Comparison of ENCODE assay signal across 24 cellular contexts in the genomic region with DNA sequence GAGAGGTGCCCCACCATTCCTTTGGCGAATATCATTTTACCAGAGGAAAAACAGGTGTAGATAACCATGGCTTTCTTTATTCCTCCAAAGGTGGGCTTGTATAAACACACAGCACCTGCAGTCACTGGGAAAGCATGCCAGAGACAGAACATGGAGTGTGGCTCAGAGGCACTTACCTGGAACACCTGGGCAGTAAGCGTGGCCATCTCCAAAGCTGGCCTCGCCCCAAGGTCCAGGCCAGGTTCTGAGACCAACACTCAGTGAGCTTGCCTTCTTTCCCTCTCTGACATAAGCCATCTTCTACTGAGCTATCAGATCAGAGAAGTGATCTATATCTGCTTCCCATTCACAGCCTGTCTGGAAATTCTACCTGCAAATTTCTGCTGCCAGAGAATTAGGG.
"Had no signal": no experiment of that assay in that cellular context is flagged by ENCODE, and none has a peak within 500 bp of the region (broad histone marks: within the 10 kb centered on the region; RNA-seq: fewer than 3 reads in every experiment).

No MANE protein-coding gene starts in this region.

- H3K36me3 ChIP-seq: left lung, prostate gland, uterus had no signal

- H3K27me3 ChIP-seq: left lung, pancreas, stomach, testis, tibial artery, uterus had no signal

- H3K9me3 ChIP-seq: left lung, lower lobe of right lung, pancreas, prostate gland, stomach, testis, tibial artery, uterus had no signal

- H3K4me1 ChIP-seq: left lung, pancreas, prostate gland, testis had no signal

- DNase-seq: kidney; left colon; left lung; lower lobe of right lung; mammary epithelial cell; mesenchymal stem cell; naive thymus-derived CD8-positive, alpha-beta T cell; nucleus accumbens; pancreas; retina; right cardiac atrium; stimulated activated CD4-positive, alpha-beta T cell treated with anti-CD3 and anti-CD28 coated beads, Interleukin-12 subunit alpha, Interleukin-12 subunit beta, amount 100 ng/mL, for 4 hours; stimulated activated CD4-positive, alpha-beta T cell treated with anti-CD3 and anti-CD28 coated beads, Interleukin-15, amount 100 ng/mL, for 24 hours; stimulated activated CD4-positive, alpha-beta T cell treated with anti-CD3 and anti-CD28 coated beads, Interleukin-2, amount 100 ng/mL, for 24 hours; stimulated activated CD4-positive, alpha-beta T cell treated with anti-CD3 and anti-CD28 coated beads, Interleukin-4, amount 100 ng/mL, for 1 hour; stimulated activated naive B cell treated with anti-CD40 and anti-IgM and Interleukin-4, amounts not matched to agents 10 μg/mL and 1 μg/mL and 100 μg/mL, for 72 hours; stimulated activated naive CD8-positive, alpha-beta T cell treated with anti-CD3 and anti-CD28 coated beads, Interleukin-15, Interleukin-2, amounts not matched to agents 100 U/mL and 50 U/mL, for 24 hours; stomach; testis; tibial artery; uterus had no signal

- H3K4me3 ChIP-seq: left lung, lower lobe of right lung, pancreas, prostate gland, skin epidermis, stomach, testis, tibial artery, uterus had no signal

- H3K27ac ChIP-seq: left lung, lower lobe of right lung, pancreas, prostate gland, skin epidermis, stomach, testis, tibial artery had no signal

- ATAC-seq: left colon; left lung; lower lobe of right lung; naive thymus-derived CD8-positive, alpha-beta T cell; pancreas; right cardiac atrium; sciatic nerve; stimulated activated naive B cell treated with anti-CD40 and anti-IgM and Interleukin-4, amounts not matched to agents 10 μg/mL and 1 μg/mL and 100 μg/mL, for 72 hours; stimulated activated naive CD8-positive, alpha-beta T cell treated with anti-CD3 and anti-CD28 coated beads, Interleukin-15, Interleukin-2, amounts not matched to agents 100 U/mL and 50 U/mL, for 24 hours had no signal
